Comparison of ENCODE assay signal across 8 cellular contexts in genomic region chr6:105137388-105137787, GRCh38. TPM values are rescaled to one million over a fixed set of nuclear protein-coding genes. Genes with fewer than 3 reads are reported as not detected.
A peak's percentile ranks its signal among the peaks of the same experiment; 100 is the strongest.
DNase-seq lines count a peak whose midpoint lies in the region; ATAC-seq and TF ChIP-seq lines count a peak whose summit lies in the region.

No MANE protein-coding gene starts in this region.

- peaks cover 3% of the 10 kb centered on the region for H3K36me3 Mint-ChIP-seq in T-helper 17 cell (ENCODE audit: low read depth)

- TF ChIP-seq CTCF in GM12865 (IDR thresholded peaks at IDR 0.05; ENCODE audit: insufficient read depth, low read depth, low read length, missing control alignments) (no peak), prostate gland (IDR thresholded peaks at IDR 0.05) (no peak)

- peaks cover 11% of the 10 kb centered on the region for H3K4me1 Mint-ChIP-seq in T-helper 17 cell

- H3K27me3 Mint-ChIP-seq in T-helper 17 cell = peaks cover 73% of the 10 kb centered on the region

- 11% methylated on average over 32 of the region's 32 CpGs for WGBS in prostate gland

- peak overlapping the region; percentile 62 for H3K4me3 ChIP-seq in GM12865 (ENCODE audit: low read depth, low read length)
- peak overlapping the region; percentile 59 to 70 for H3K4me3 ChIP-seq in prostate gland

- no peaks in the 10 kb centered on the region for H3K27me3 ChIP-seq in prostate gland (replicated peaks; ENCODE audit: insufficient read depth)

- no peaks in the 10 kb centered on the region for H3K9me3 ChIP-seq in T-helper 17 cell (ENCODE audit: control insufficient read depth, low read length, poor library complexity, severe bottlenecking)
- H3K9me3 ChIP-seq in prostate gland = no peaks in the 10 kb centered on the region

- peak overlapping the region; percentile 58 to 67 for H3K27ac ChIP-seq in prostate gland

- H3K27ac Mint-ChIP-seq in T-helper 17 cell = no peak overlapping the region

- H3K4me1 ChIP-seq in prostate gland (replicated peaks) = no peaks in the 10 kb centered on the region

- H3K36me3 ChIP-seq in prostate gland = no peaks in the 10 kb centered on the region

- TF ChIP-seq POLR2A in prostate gland (IDR thresholded peaks at IDR 0.05) = no peak

- peak overlapping the region; percentile 80 for H3K4me3 Mint-ChIP-seq in T-helper 17 cell

- DNase-seq in GM12865 (ENCODE audit: low read depth) (no peak), T-helper 17 cell (no peak), head of caudate nucleus (peak in 31 of 42 donors; percentile 8 to 65 (median 22)), prostate gland (ENCODE audit: low spot score) (no peak), NOMO-1 treated with DMSO at 0.1 percent for 48 hours (lab: John Stamatoyannopoulos, UW; ENCODE audit: unreplicated experiment) (no peak), COR-L47 (lab: John Stamatoyannopoulos, UW) (no peak), cerebellum (ENCODE audit: low spot score) (no peak)

- ATAC-seq in T-helper 17 cell (no peak), GM21528 (IDR thresholded peaks at IDR 0.05; ENCODE audit: low FRiP score, unreplicated experiment) (no peak)

- intact Hi-C loops in head of caudate nucleus (cut with DNase I) (no loop called here), prostate gland (cut with DNase I) (no loop called here)

RNA-seq across cellular contexts. Expression of gene POPDC3, which starts 42.4 kb away (rescaled TPM):
- total RNA-seq in T-helper 17 cell = not detected
- total RNA-seq in prostate gland = 1 to 10 TPM in 1 of 2 donors, not detected in 1; 2.3 TPM
- total RNA-seq in cerebellum = 0.27 TPM

Comparison
In these comparisons a context has a peak if more than half of its experiments do, and no peak if none do; other contexts are left out.
1. DNase-seq: peak in head of caudate nucleus (31 of 42); none in GM12865 (single experiment), T-helper 17 cell (0 of 3), prostate gland (single experiment), NOMO-1 treated with DMSO at 0.1 percent for 48 hours (single experiment), COR-L47 (single experiment) and cerebellum (single experiment).